Comparison of ENCODE assay signal across 18 cellular contexts in the genomic region with DNA sequence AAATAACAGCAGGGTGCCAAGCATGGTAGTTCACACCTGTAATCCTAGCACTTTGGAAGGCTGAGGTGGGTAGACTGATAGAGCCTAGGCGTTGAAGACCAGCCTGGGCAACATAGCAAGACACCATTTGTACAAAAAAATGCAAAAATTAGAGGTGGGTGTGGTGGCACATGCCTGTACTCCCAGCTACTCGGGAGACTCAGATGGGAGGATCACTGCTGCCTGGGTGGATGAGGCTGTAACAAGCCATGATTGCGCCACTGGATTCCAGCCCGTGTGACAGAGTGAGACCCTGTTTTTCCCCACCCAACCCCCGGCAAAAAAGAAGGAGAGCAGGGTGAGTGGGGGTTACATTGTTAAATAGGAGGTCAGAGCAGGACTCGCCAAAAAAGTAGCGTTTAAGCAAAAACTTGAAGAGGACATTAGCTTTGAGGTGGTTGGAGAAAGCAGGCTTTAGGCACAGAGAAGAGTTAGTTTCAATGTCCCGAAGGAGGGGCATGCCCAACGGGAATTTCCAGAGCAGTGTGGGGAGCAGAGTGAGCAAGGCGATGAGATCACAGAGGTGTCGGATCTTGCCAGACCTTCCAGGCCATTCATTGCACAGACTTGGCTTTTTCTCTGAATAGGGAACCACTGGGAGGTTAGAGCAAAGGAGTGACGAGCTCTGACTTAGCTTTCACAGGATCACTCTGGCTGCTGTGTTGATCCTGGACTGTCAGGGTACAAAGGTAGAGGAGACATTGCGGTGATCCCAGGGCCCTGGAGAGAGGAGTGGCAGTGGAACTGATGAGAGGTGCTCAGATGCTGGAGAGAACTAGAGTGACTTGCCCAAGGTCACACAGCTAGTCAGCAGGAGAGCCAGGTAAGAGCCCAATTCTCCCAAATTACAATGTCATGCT.
DNase-seq lines count a peak whose midpoint lies in the region; ATAC-seq and TF ChIP-seq lines count a peak whose summit lies in the region.
"Had no signal": no experiment of that assay in that cellular context is flagged by ENCODE, and none has a peak within 500 bp of the region (broad histone marks: within the 10 kb centered on the region; RNA-seq: fewer than 3 reads in every experiment).

No MANE protein-coding gene starts in this region.

- H3K4me3 ChIP-seq in RWPE2 (ENCODE audit: severe bottlenecking), result no peak overlapping the region
- H3K4me3 ChIP-seq in fibroblast of pulmonary artery (replicated peaks; ENCODE audit: low read depth, low read length), result no peak overlapping the region
- H3K4me3 ChIP-seq: left ventricle myocardium inferior had no signal

- H3K4me3 Mint-ChIP-seq in activated CD4-positive, alpha-beta T cell treated with anti-CD3 and anti-CD28 coated beads, Interleukin-2, amount 10 ng/mL, durations not matched to agents 24 days and 14 days, result no peak overlapping the region
- H3K4me3 Mint-ChIP-seq in T-helper 17 cell, result no peak overlapping the region
- H3K4me3 Mint-ChIP-seq: dendritic cell treated with granulocyte-macrophage colony-stimulating factor and Interleukin-4, amounts not matched to agents 40 ng/mL and 50 ng/mL, for 4 days; naive thymus-derived CD8-positive, alpha-beta T cell had no signal

- no peak overlapping the region for H3K27ac ChIP-seq in RWPE2 (ENCODE audit: poor library complexity, severe bottlenecking)
- H3K27ac ChIP-seq: left ventricle myocardium inferior had no signal

- peak; percentile 83 for ATAC-seq in RWPE2 (ENCODE audit: low read depth)
- ATAC-seq in T-helper 17 cell, result no peak
- ATAC-seq: naive thymus-derived CD8-positive, alpha-beta T cell had no signal

- no peaks in the 10 kb centered on the region for H3K36me3 ChIP-seq in RWPE2 (ENCODE audit: low read depth)
- H3K36me3 ChIP-seq: left ventricle myocardium inferior had no signal

- no peaks in the 10 kb centered on the region for H3K36me3 Mint-ChIP-seq in activated CD4-positive, alpha-beta T cell treated with anti-CD3 and anti-CD28 coated beads, Interleukin-2, amount 10 ng/mL, durations not matched to agents 24 days and 14 days (ENCODE audit: low read depth)
- H3K36me3 Mint-ChIP-seq in T-helper 17 cell (ENCODE audit: low read depth), result no peaks in the 10 kb centered on the region
- H3K36me3 Mint-ChIP-seq: naive thymus-derived CD8-positive, alpha-beta T cell had no signal

- H3K27me3 Mint-ChIP-seq in activated CD4-positive, alpha-beta T cell treated with anti-CD3 and anti-CD28 coated beads, Interleukin-2, amount 10 ng/mL, durations not matched to agents 24 days and 14 days, result peaks cover 8% of the 10 kb centered on the region
- H3K27me3 Mint-ChIP-seq in T-helper 17 cell, result peaks cover 11% of the 10 kb centered on the region

- no peaks in the 10 kb centered on the region for H3K9me3 Mint-ChIP-seq in activated CD4-positive, alpha-beta T cell treated with anti-CD3 and anti-CD28 coated beads, Interleukin-2, amount 10 ng/mL, durations not matched to agents 24 days and 14 days
- H3K9me3 Mint-ChIP-seq: dendritic cell treated with granulocyte-macrophage colony-stimulating factor and Interleukin-4, amounts not matched to agents 40 ng/mL and 50 ng/mL, for 4 days; naive thymus-derived CD8-positive, alpha-beta T cell had no signal

- H3K27me3 ChIP-seq in RWPE2 (ENCODE audit: insufficient read depth, poor library complexity, severe bottlenecking), result no peaks in the 10 kb centered on the region

- no peak overlapping the region for H3K27ac Mint-ChIP-seq in activated CD4-positive, alpha-beta T cell treated with anti-CD3 and anti-CD28 coated beads, Interleukin-2, amount 10 ng/mL, durations not matched to agents 24 days and 14 days
- H3K27ac Mint-ChIP-seq in T-helper 17 cell, result no peak overlapping the region
- H3K27ac Mint-ChIP-seq: dendritic cell treated with granulocyte-macrophage colony-stimulating factor and Interleukin-4, amounts not matched to agents 40 ng/mL and 50 ng/mL, for 4 days had no signal

- H3K4me1 ChIP-seq in RWPE2 (ENCODE audit: insufficient read depth, poor library complexity, severe bottlenecking), result peaks cover 5% of the 10 kb centered on the region
- H3K4me1 ChIP-seq: left ventricle myocardium inferior had no signal

- H3K9me3 ChIP-seq in RWPE2 (ENCODE audit: severe bottlenecking) (no peaks in the 10 kb centered on the region), T-helper 17 cell (ENCODE audit: control insufficient read depth, low read length, poor library complexity, severe bottlenecking) (no peaks in the 10 kb centered on the region)
- H3K9me3 ChIP-seq: left ventricle myocardium inferior had no signal

- no peaks in the 10 kb centered on the region for H3K4me1 Mint-ChIP-seq in activated CD4-positive, alpha-beta T cell treated with anti-CD3 and anti-CD28 coated beads, Interleukin-2, amount 10 ng/mL, durations not matched to agents 24 days and 14 days
- no peaks in the 10 kb centered on the region for H3K4me1 Mint-ChIP-seq in T-helper 17 cell
- H3K4me1 Mint-ChIP-seq: naive thymus-derived CD8-positive, alpha-beta T cell had no signal

- TF ChIP-seq CTCF in RWPE2 (IDR thresholded peaks at IDR 0.05; ENCODE audit: poor library complexity, severe bottlenecking) (no peak), fibroblast of pulmonary artery (IDR thresholded peaks at IDR 0.05; ENCODE audit: low read length, missing control alignments) (no peak)

- DNase-seq in ELR (ENCODE audit: low read depth) (peak; percentile 55), RWPE2 (ENCODE audit: low spot score) (no peak), fibroblast of pulmonary artery (ENCODE audit: low read depth) (peak; percentile 12), renal cortical epithelial cell (ENCODE audit: low read depth) (peak; percentile 78), T-helper 2 cell (no peak), T-helper 17 cell (no peak), DMS153 (lab: John Stamatoyannopoulos, UW) (no peak)
- no peak for DNase-seq in activated CD4-positive, alpha-beta T cell treated with anti-CD3 and anti-CD28 coated beads, Interleukin-2, amount 10 ng/mL, durations not matched to agents 24 days and 14 days
- DNase-seq: activated CD4-positive, CD25-positive, alpha-beta regulatory T cell treated with anti-CD3 and anti-CD28 coated beads, Interleukin-2, amount 50 U/mL, for 72 hours; activated gamma-delta T cell treated with Interleukin-2 at 50 U/mL for 16 hours; anterior cingulate cortex; DMS 273 treated with DMSO at 0.1 percent for 48 hours; left ventricle myocardium inferior; naive thymus-derived CD8-positive, alpha-beta T cell; NCI-H82; RPMI8226; T-helper 1 cell had no signal

- intact Hi-C loops in activated CD4-positive, alpha-beta T cell treated with anti-CD3 and anti-CD28 coated beads, Interleukin-2, amount 10 ng/mL, durations not matched to agents 24 days and 14 days (cut with micrococcal nuclease), result no loop called here

Comparison
In these comparisons a context has a peak if more than half of its experiments do, and no peak if none do; other contexts are left out.
1. DNase-seq: peak in ELR (single experiment), fibroblast of pulmonary artery (single experiment) and renal cortical epithelial cell (single experiment); none in RWPE2 (single experiment), T-helper 2 cell (0 of 5), activated CD4-positive, alpha-beta T cell treated with anti-CD3 and anti-CD28 coated beads, Interleukin-2, amount 10 ng/mL, durations not matched to agents 24 days and 14 days (single experiment), T-helper 17 cell (0 of 3) and DMS153 (single experiment).